In the genomic region with DNA sequence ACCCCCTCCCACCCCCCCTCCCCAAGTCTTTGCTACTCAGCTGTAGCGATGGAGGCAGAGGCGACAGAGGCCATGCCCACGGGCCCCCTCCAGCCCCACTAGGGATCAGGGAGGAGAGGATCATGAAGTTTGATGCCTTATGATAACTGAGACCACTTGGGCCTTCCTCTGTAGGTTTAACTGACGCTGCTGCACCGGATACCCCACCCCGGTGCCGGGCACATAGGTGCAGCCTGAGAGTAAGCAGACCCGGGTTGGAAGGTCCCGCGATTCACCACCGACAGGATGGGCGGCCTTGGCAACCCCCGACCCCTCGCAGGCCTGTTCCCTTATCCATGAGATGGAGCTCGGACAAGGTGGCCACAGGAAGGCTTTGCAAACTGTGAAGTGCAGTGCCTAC, we compare ENCODE assay signal across 8 cellular contexts. TPM values are rescaled to one million over a fixed set of nuclear protein-coding genes. Genes with fewer than 3 reads are reported as not detected.
DNase-seq lines count a peak whose midpoint lies in the region; ATAC-seq and TF ChIP-seq lines count a peak whose summit lies in the region.
"Not testable (repeated sequence)": the region's sequence is repeated elsewhere in the genome, so short reads cannot be mapped to it uniquely, and the experiment has no call there.

No MANE protein-coding gene starts in this region.

- not testable (repeated sequence) for H3K9me3 ChIP-seq in BLaER1; mononuclear cell (ENCODE audit: low read depth, low read length)

- not testable (repeated sequence) for H3K27ac ChIP-seq in BLaER1

- not testable (repeated sequence) for H3K27me3 Mint-ChIP-seq in activated B cell treated with CpG ODN at 0.5 μM for 24 hours; activated T-cell treated with anti-CD3 and anti-CD28 coated beads, Interleukin-2, amount 50 U/mL, for 24 hours; glutamatergic neuron (ENCODE audit: unreplicated experiment); stimulated activated naive CD8-positive, alpha-beta T cell treated with anti-CD3 and anti-CD28 coated beads, Interleukin-15, amount 100 ng/mL, for 72 hours

- POLR2A ChIA-PET in activated B cell treated with CpG ODN at 0.5 μM for 24 hours (lab: Charles Lee), result not testable (repeated sequence)

- intact Hi-C loops in activated B cell treated with CpG ODN at 0.5 μM for 24 hours (cut with micrococcal nuclease), result not testable (repeated sequence)

- CTCF ChIA-PET in activated B cell treated with CpG ODN at 0.5 μM for 24 hours (lab: Charles Lee), result not testable (repeated sequence)

- H3K36me3 ChIP-seq in BLaER1, result not testable (repeated sequence)

- not testable (repeated sequence) for H3K9ac ChIP-seq in BLaER1

- ATAC-seq in GM21515 (IDR thresholded peaks at IDR 0.05; ENCODE audit: unreplicated experiment) (peak; percentile 2), HG03097 (IDR thresholded peaks at IDR 0.05; ENCODE audit: low FRiP score, unreplicated experiment) (peak; percentile 1), activated B cell treated with CpG ODN at 0.5 μM for 24 hours (ENCODE audit: low read depth) (peak; percentile 1)
- ATAC-seq in stimulated activated naive CD8-positive, alpha-beta T cell treated with anti-CD3 and anti-CD28 coated beads, Interleukin-15, amount 100 ng/mL, for 72 hours, result peak; percentile 30

- H3K4me3 ChIP-seq in BLaER1, result 0 out of 2 replicates have a peak overlapping the region, but pooled peaks have one; percentile 41
- peak overlapping the region; percentile 22 for H3K4me3 ChIP-seq in mononuclear cell (ENCODE audit: low read length)

- not testable (repeated sequence) for H3K4me1 Mint-ChIP-seq in activated B cell treated with CpG ODN at 0.5 μM for 24 hours; activated T-cell treated with anti-CD3 and anti-CD28 coated beads, Interleukin-2, amount 50 U/mL, for 24 hours (ENCODE audit: low read depth); glutamatergic neuron (ENCODE audit: low read depth, unreplicated experiment); stimulated activated naive CD8-positive, alpha-beta T cell treated with anti-CD3 and anti-CD28 coated beads, Interleukin-15, amount 100 ng/mL, for 72 hours

- H3K36me3 Mint-ChIP-seq in activated B cell treated with CpG ODN at 0.5 μM for 24 hours (ENCODE audit: low read depth); activated T-cell treated with anti-CD3 and anti-CD28 coated beads, Interleukin-2, amount 50 U/mL, for 24 hours (ENCODE audit: low read depth); glutamatergic neuron (ENCODE audit: unreplicated experiment): not testable (repeated sequence)

- DNase-seq in activated B cell treated with CpG ODN at 0.5 μM for 24 hours, result not testable (repeated sequence)
- peak; percentile 51 for DNase-seq in activated T-cell treated with anti-CD3 and anti-CD28 coated beads, Interleukin-2, amount 50 U/mL, for 24 hours
- DNase-seq in glutamatergic neuron, result peak; percentile 8
- peak in 1 of 2 donors; percentile 56 for DNase-seq in stimulated activated naive CD8-positive, alpha-beta T cell treated with anti-CD3 and anti-CD28 coated beads, Interleukin-15, amount 100 ng/mL, for 72 hours

- peak overlapping the region; percentile 59 for H3K4me2 ChIP-seq in BLaER1

- not testable (repeated sequence) for TF ChIP-seq CTCF in activated B cell treated with CpG ODN at 0.5 μM for 24 hours (IDR thresholded peaks at IDR 0.05); glutamatergic neuron (IDR thresholded peaks at IDR 0.05; ENCODE audit: partially characterized antibody, unreplicated experiment)

- H3K4me3 Mint-ChIP-seq in activated B cell treated with CpG ODN at 0.5 μM for 24 hours; activated T-cell treated with anti-CD3 and anti-CD28 coated beads, Interleukin-2, amount 50 U/mL, for 24 hours; glutamatergic neuron (ENCODE audit: unreplicated experiment); stimulated activated naive CD8-positive, alpha-beta T cell treated with anti-CD3 and anti-CD28 coated beads, Interleukin-15, amount 100 ng/mL, for 72 hours: not testable (repeated sequence)

- H4K20me1 ChIP-seq in BLaER1, result not testable (repeated sequence)

- H3K27me3 ChIP-seq in BLaER1; mononuclear cell (ENCODE audit: insufficient read depth, low read length): not testable (repeated sequence)

- not testable (repeated sequence) for H3K9me3 Mint-ChIP-seq in activated B cell treated with CpG ODN at 0.5 μM for 24 hours; activated T-cell treated with anti-CD3 and anti-CD28 coated beads, Interleukin-2, amount 50 U/mL, for 24 hours; glutamatergic neuron (ENCODE audit: unreplicated experiment); stimulated activated naive CD8-positive, alpha-beta T cell treated with anti-CD3 and anti-CD28 coated beads, Interleukin-15, amount 100 ng/mL, for 72 hours

- not testable (repeated sequence) for H3K4me1 ChIP-seq in BLaER1; mononuclear cell (ENCODE audit: insufficient read depth, low read length)

- not testable (repeated sequence) for H3K27ac Mint-ChIP-seq in activated B cell treated with CpG ODN at 0.5 μM for 24 hours; activated T-cell treated with anti-CD3 and anti-CD28 coated beads, Interleukin-2, amount 50 U/mL, for 24 hours; glutamatergic neuron (ENCODE audit: unreplicated experiment); stimulated activated naive CD8-positive, alpha-beta T cell treated with anti-CD3 and anti-CD28 coated beads, Interleukin-15, amount 100 ng/mL, for 72 hours

RNA-seq across cellular contexts. Expression of a gene that starts 15.3 kb away (rescaled TPM):
- total RNA-seq in activated B cell treated with CpG ODN at 0.5 μM for 24 hours, result 45.2 and 49.5 TPM in 2 replicates
- total RNA-seq in glutamatergic neuron (ENCODE audit: unreplicated experiment), result 28.4 TPM
- 31.6 TPM for total RNA-seq in mononuclear cell

RNA-seq across cellular contexts. Expression of a gene that starts 23.6 kb away (rescaled TPM):
- 11.4 and 16.1 TPM in 2 replicates for total RNA-seq in activated B cell treated with CpG ODN at 0.5 μM for 24 hours
- 40.1 TPM for total RNA-seq in glutamatergic neuron (ENCODE audit: unreplicated experiment)
- 9.3 TPM for total RNA-seq in mononuclear cell

RNA-seq across cellular contexts. Expression of a gene that starts 29.2 kb away (rescaled TPM):
- 20.6 and 28.8 TPM in 2 replicates for total RNA-seq in activated B cell treated with CpG ODN at 0.5 μM for 24 hours
- 37.0 TPM for total RNA-seq in glutamatergic neuron (ENCODE audit: unreplicated experiment)
- total RNA-seq in mononuclear cell, result 7.0 TPM

RNA-seq across cellular contexts. Expression of a gene that starts 29.4 kb away (rescaled TPM):
- total RNA-seq in activated B cell treated with CpG ODN at 0.5 μM for 24 hours, result 7.8 and 8.1 TPM in 2 replicates
- 9.8 TPM for total RNA-seq in glutamatergic neuron (ENCODE audit: unreplicated experiment)
- total RNA-seq in mononuclear cell, result 6.5 TPM

RNA-seq across cellular contexts. Expression of a gene that starts 49.5 kb away (rescaled TPM):
- total RNA-seq in activated B cell treated with CpG ODN at 0.5 μM for 24 hours, result 36.8 and 45.3 TPM in 2 replicates
- 11.4 TPM for total RNA-seq in glutamatergic neuron (ENCODE audit: unreplicated experiment)
- total RNA-seq in mononuclear cell, result 15.0 TPM
